16 cellular contexts compared by ENCODE assay signal in genomic region chr22:49295851-49296560, GRCh38.
DNase-seq lines count a peak whose midpoint lies in the region; ATAC-seq and TF ChIP-seq lines count a peak whose summit lies in the region.
"Had no signal": no experiment of that assay in that cellular context is flagged by ENCODE, and none has a peak within 500 bp of the region (broad histone marks: within the 10 kb centered on the region; RNA-seq: fewer than 3 reads in every experiment).

No MANE protein-coding gene starts in this region.

- H3K4me1 ChIP-seq in testis, result no peaks in the 10 kb centered on the region
- H3K4me1 ChIP-seq: colonic mucosa, pancreas, right lobe of liver had no signal

- no peaks in the 10 kb centered on the region for H3K36me3 ChIP-seq in testis (ENCODE audit: low read depth, missing control alignments)
- H3K36me3 ChIP-seq: colonic mucosa, pancreas, right lobe of liver had no signal

- no peaks in the 10 kb centered on the region for H3K9me3 ChIP-seq in testis
- H3K9me3 ChIP-seq: colonic mucosa, pancreas, right lobe of liver had no signal

- TF ChIP-seq CTCF in testis (IDR thresholded peaks at IDR 0.05), result no peak

- 77 to 83% methylated on average over 15 to 18 of the region's 18 CpGs for WGBS in testis, 2 donors

- ATAC-seq in HG03565 (IDR thresholded peaks at IDR 0.05; ENCODE audit: unreplicated experiment), result no peak
- ATAC-seq: activated CD4-positive, alpha-beta T cell treated with anti-CD3 and anti-CD28 coated beads for 36 hours; natural killer cell; right lobe of liver had no signal

- no peak overlapping the region for H3K27ac ChIP-seq in testis
- H3K27ac ChIP-seq: colonic mucosa, pancreas, right lobe of liver had no signal

- H3K27me3 ChIP-seq in testis, result no peaks in the 10 kb centered on the region
- H3K27me3 ChIP-seq: colonic mucosa, pancreas, right lobe of liver had no signal

- TF ChIP-seq POLR2A in testis (IDR thresholded peaks at IDR 0.05), result no peak

- intact Hi-C loops in testis (cut with DNase I; ENCODE audit: low total_unique reads), result no loop called here

- peak; percentile 17 for DNase-seq in activated CD8-positive, alpha-beta memory T cell treated with anti-CD3 and anti-CD28 coated beads for 24 hours
- no peak for DNase-seq in activated CD8-positive, alpha-beta memory T cell treated with anti-CD3 and anti-CD28 coated beads, Interleukin-2, amount 50 U/mL, for 4 hours
- DNase-seq in NCI-H69 (lab: John Stamatoyannopoulos, UW) (peak; percentile 51), islet precursor cell (peak; percentile 35), testis (peak; percentile 10), KG1 (lab: John Stamatoyannopoulos, UW) (no peak), GM19238 (ENCODE audit: insufficient read length, low spot score) (no peak)
- DNase-seq: activated CD4-positive, alpha-beta T cell treated with anti-CD3 and anti-CD28 coated beads for 36 hours; C1 segment of cervical spinal cord; colonic mucosa; natural killer cell; NCI-H774; OCI-M1; right lobe of liver had no signal

- no peak overlapping the region for H3K4me3 ChIP-seq in testis
- H3K4me3 ChIP-seq: colonic mucosa, pancreas, right lobe of liver had no signal

Comparison
In these comparisons a context has a peak if more than half of its experiments do, and no peak if none do; other contexts are left out.
1. DNase-seq: peak in activated CD8-positive, alpha-beta memory T cell treated with anti-CD3 and anti-CD28 coated beads for 24 hours (single experiment), NCI-H69 (single experiment), islet precursor cell (single experiment) and testis (single experiment); none in activated CD8-positive, alpha-beta memory T cell treated with anti-CD3 and anti-CD28 coated beads, Interleukin-2, amount 50 U/mL, for 4 hours (single experiment), KG1 (single experiment) and GM19238 (single experiment).